Comparison of ENCODE assay signal across 1 cellular context in genomic region chr2:236541008-236541562, GRCh38.
TF ChIP-seq lines count a peak whose summit lies in the region.

No MANE protein-coding gene starts in this region.

TF ChIP-seq in HepG2, 621 proteins besides CTCF, POLR2A, EP300 and RAD21:
- TF ChIP-seq ZMYM4 (CRISPR knock-in tag; IDR thresholded peaks at IDR 0.05), result no peak
- TF ChIP-seq CAMTA2 (CRISPR knock-in tag; IDR thresholded peaks at IDR 0.05; ENCODE audit: borderline replicate concordance), result no peak
- TF ChIP-seq E2F2 (CRISPR knock-in tag; IDR thresholded peaks at IDR 0.05; ENCODE audit: borderline replicate concordance), result no peak
- peak in 1 of 2 experiments; percentile 72; a peak in 2 of 4 replicates for TF ChIP-seq MAFK (conservative IDR thresholded peaks at IDR 0.05 in 1 of 2, IDR thresholded peaks at IDR 0.05 in 1 of 2; ENCODE audit: low read length in 2 of 2)
- no peak for TF ChIP-seq ZNF264 (CRISPR knock-in tag; IDR thresholded peaks at IDR 0.05)
- TF ChIP-seq TFDP1 (CRISPR knock-in tag; IDR thresholded peaks at IDR 0.05; ENCODE audit: borderline replicate concordance), result no peak
- TF ChIP-seq MAFF (IDR thresholded peaks at IDR 0.05; ENCODE audit: low read depth, low read length), result 0 out of 2 replicates have a peak, but pooled peaks have one; percentile 49
